ENCODE assay signal across 17 cellular contexts in genomic region chr7:147774461-147774860, GRCh38.
"Had no signal": no experiment of that assay in that cellular context is flagged by ENCODE, and none has a peak within 500 bp of the region (broad histone marks: within the 10 kb centered on the region; RNA-seq: fewer than 3 reads in every experiment).

No MANE protein-coding gene starts in this region.

- H3K36me3 ChIP-seq: lower lobe of right lung, stomach had no signal

- H3K27me3 ChIP-seq: foreskin keratinocyte, stomach, testis had no signal

- H3K4me1 ChIP-seq: foreskin keratinocyte, lower lobe of right lung, stomach, testis had no signal

- DNase-seq: activated CD4-positive, alpha-beta memory T cell treated with anti-CD3 and anti-CD28 coated beads for 36 hours; activated CD4-positive, alpha-beta T cell treated with anti-CD3 and anti-CD28 coated beads for 36 hours; activated naive CD8-positive, alpha-beta T cell treated with anti-CD3 and anti-CD28 coated beads for 36 hours; activated T-cell treated with anti-CD3 and anti-CD28 coated beads for 4 hours; amniotic stem cell; caudate nucleus; endodermal cell; foreskin keratinocyte; hypothalamus; islet precursor cell; left colon; lower lobe of right lung; naive thymus-derived CD8-positive, alpha-beta T cell; stimulated activated CD4-positive, alpha-beta T cell treated with anti-CD3 and anti-CD28 coated beads, Interleukin-4, amount 100 ng/mL, for 1 hour; stomach; testis had no signal

- H3K4me3 ChIP-seq: lower lobe of right lung, smooth muscle cell, stomach, testis had no signal

- H3K27ac ChIP-seq: foreskin keratinocyte, lower lobe of right lung, stomach, testis had no signal

- H3K9me3 ChIP-seq: lower lobe of right lung, stomach, testis had no signal
